Comparison of ENCODE assay signal across 14 cellular contexts in genomic region chr12:106179086-106179485, GRCh38. TPM values are rescaled to one million over a fixed set of nuclear protein-coding genes. Genes with fewer than 3 reads are reported as not detected.
DNase-seq lines count a peak whose midpoint lies in the region; ATAC-seq, FAIRE-seq and TF ChIP-seq lines count a peak whose summit lies in the region.
"Had no signal": no experiment of that assay in that cellular context is flagged by ENCODE, and none has a peak within 500 bp of the region (broad histone marks: within the 10 kb centered on the region; RNA-seq: fewer than 3 reads in every experiment).

No MANE protein-coding gene starts in this region.

- H3K9me3 ChIP-seq in NT2/D1 (ENCODE audit: insufficient read depth, low read length) (no peaks in the 10 kb centered on the region), lower lobe of right lung (no peaks in the 10 kb centered on the region), tibial nerve (no peaks in the 10 kb centered on the region)
- H3K9me3 ChIP-seq: Peyer's patch had no signal

- no peak for TF ChIP-seq CTCF in lower lobe of right lung (IDR thresholded peaks at IDR 0.05)
- TF ChIP-seq CTCF in tibial nerve (IDR thresholded peaks at IDR 0.05), result no peak

- peak overlapping the region; percentile 2 for H3K9ac ChIP-seq in NT2/D1 (ENCODE audit: insufficient read length, low read depth)

- H3K27ac ChIP-seq in lower lobe of right lung, result no peak overlapping the region
- H3K27ac ChIP-seq in tibial nerve, result peak overlapping the region in 3 of 4 donors; percentile 62 to 82 (median 71)
- H3K27ac ChIP-seq: 22Rv1 had no signal

- DNase-seq in NCI-H1417 (lab: John Stamatoyannopoulos, UW) (peak; percentile 17 to 96 (median 75)), NCI-H1417 treated with DMSO at 0.1 percent for 48 hours (lab: John Stamatoyannopoulos, UW) (no peak), NT2/D1 (ENCODE audit: low read depth, low spot score) (no peak), lower lobe of right lung (no peak), tibial nerve (ENCODE audit: low spot score in 2 of 2) (peak; percentile 47 to 66), H54 (ENCODE audit: insufficient read length, low spot score) (no peak), NAMALWA (ENCODE audit: low spot score) (no peak)
- DNase-seq: activated B cell treated with CpG ODN at 0.5 μM for 24 hours, activated gamma-delta T cell, Peyer's patch, substantia nigra had no signal

- no peak for FAIRE-seq in H54 (lab: Jason Lieb, UNC)

- intact Hi-C loops in lower lobe of right lung (cut with DNase I), result no loop called here

- no peaks in the 10 kb centered on the region for H3K36me3 ChIP-seq in NT2/D1 (ENCODE audit: insufficient read depth, insufficient read length, low read length)
- H3K36me3 ChIP-seq in lower lobe of right lung, result no peaks in the 10 kb centered on the region
- no peaks in the 10 kb centered on the region for H3K36me3 ChIP-seq in tibial nerve
- H3K36me3 ChIP-seq: Peyer's patch had no signal

- no peak overlapping the region for H3K4me3 ChIP-seq in NT2/D1 (ENCODE audit: insufficient read length, low read depth)
- no peak overlapping the region for H3K4me3 ChIP-seq in lower lobe of right lung
- H3K4me3 ChIP-seq in tibial nerve, result no peak overlapping the region
- H3K4me3 ChIP-seq: Peyer's patch had no signal

- WGBS in tibial nerve, 2 donors, result 44 to 46% methylated on average over 3 of the region's 3 CpGs

- no peak for TF ChIP-seq POLR2A in tibial nerve (IDR thresholded peaks at IDR 0.05)
- TF ChIP-seq POLR2A in H54 (IDR thresholded peaks at IDR 0.05; ENCODE audit: low read depth, low read length), result no peak

- ATAC-seq in lower lobe of right lung, result peak; percentile 32 to 65
- no peak for ATAC-seq in GM21825 (IDR thresholded peaks at IDR 0.05; ENCODE audit: unreplicated experiment)
- ATAC-seq: left lobe of liver had no signal

- H3K4me1 ChIP-seq in NT2/D1 (ENCODE audit: insufficient read depth, insufficient read length) (peaks cover 13% of the 10 kb centered on the region), lower lobe of right lung (no peaks in the 10 kb centered on the region), tibial nerve (peaks cover 0 to 25% (median 3%) of the 10 kb centered on the region in 4 donors)
- H3K4me1 ChIP-seq: Peyer's patch had no signal

- H3K27me3 ChIP-seq in NT2/D1 (ENCODE audit: insufficient read depth, insufficient read length), result no peaks in the 10 kb centered on the region
- no peaks in the 10 kb centered on the region for H3K27me3 ChIP-seq in lower lobe of right lung (ENCODE audit: low read depth)
- no peaks in the 10 kb centered on the region for H3K27me3 ChIP-seq in tibial nerve
- H3K27me3 ChIP-seq: Peyer's patch had no signal

- TF ChIP-seq EP300 in tibial nerve (IDR thresholded peaks at IDR 0.05), result peak in 1 of 2 donors; percentile 85

RNA-seq across cellular contexts. Expression of gene NUAK1, which starts 40.3 kb away (rescaled TPM):
- total RNA-seq in lower lobe of right lung (17.5 TPM), tibial nerve (10 to 100 TPM; 32.0 to 47.9 (median 33.5) TPM)
- total RNA-seq: activated B cell treated with CpG ODN at 0.5 μM for 24 hours had no signal

Comparison
In these comparisons a context has a peak if more than half of its experiments do, and no peak if none do; other contexts are left out.
1. DNase-seq: peak in NCI-H1417 (3 of 3) and tibial nerve (2 of 2); none in NCI-H1417 treated with DMSO at 0.1 percent for 48 hours (single experiment), NT2/D1 (single experiment), lower lobe of right lung (single experiment), H54 (single experiment) and NAMALWA (single experiment).